Comparison of ENCODE assay signal across 8 cellular contexts in genomic region chr1:25905680-25906643, GRCh38. TPM values are rescaled to one million over a fixed set of nuclear protein-coding genes. Genes with fewer than 3 reads are reported as not detected.
DNase-seq lines count a peak whose midpoint lies in the region; ATAC-seq and TF ChIP-seq lines count a peak whose summit lies in the region.

STMN1 (minus strand) TSS chr1:25906419; CDS start chr1:25904676, 1,743 bp downstream.

- TF ChIP-seq CTCF in C4-2B (conservative IDR thresholded peaks at IDR 0.05), result no peak
- TF ChIP-seq CTCF in activated CD8-positive, alpha-beta T cell treated with anti-CD3 and anti-CD28 coated beads for 36 hours (IDR thresholded peaks at IDR 0.05), result no peak
- TF ChIP-seq CTCF in lower lobe of right lung (IDR thresholded peaks at IDR 0.05), result no peak

- peaks cover 0 to 6% of the 10 kb centered on the region in 2 donors for H3K36me3 ChIP-seq in duodenal mucosa (ENCODE audit: control insufficient read depth in 1 of 2, insufficient read depth in 2 of 2, low read length in 2 of 2)
- peaks cover 9% of the 10 kb centered on the region for H3K36me3 ChIP-seq in lower lobe of right lung

- H3K36me3 Mint-ChIP-seq in activated CD8-positive, alpha-beta T cell treated with anti-CD3 and anti-CD28 coated beads for 36 hours (ENCODE audit: low read depth), result peaks cover 38% of the 10 kb centered on the region

- peak; percentile 68 for ATAC-seq in GM19328 (IDR thresholded peaks at IDR 0.05; ENCODE audit: unreplicated experiment)
- ATAC-seq in HG03521 (IDR thresholded peaks at IDR 0.05; ENCODE audit: unreplicated experiment), result peak; percentile 62
- peak; percentile 72 for ATAC-seq in activated CD8-positive, alpha-beta T cell treated with anti-CD3 and anti-CD28 coated beads for 36 hours
- peak; percentile 96 to 97 for ATAC-seq in lower lobe of right lung

- peak; percentile 72 for DNase-seq in NCI-H748 treated with DMSO at 0.1 percent for 48 hours (lab: John Stamatoyannopoulos, UW)
- DNase-seq in activated CD8-positive, alpha-beta T cell treated with anti-CD3 and anti-CD28 coated beads for 36 hours, result peak; percentile 95
- peak; percentile 92 for DNase-seq in lower lobe of right lung
- peak; percentile 78 to 94 (median 80) for DNase-seq in stimulated activated CD4-positive, alpha-beta T cell treated with anti-CD3 and anti-CD28 coated beads, TNF-alpha, amount 100 ng/mL, for 24 hours (ENCODE audit: low read depth in 3 of 3)

- H3K4me1 Mint-ChIP-seq in activated CD8-positive, alpha-beta T cell treated with anti-CD3 and anti-CD28 coated beads for 36 hours (ENCODE audit: low read depth), result peaks cover 27% of the 10 kb centered on the region

- H3K4me3 ChIP-seq in duodenal mucosa (ENCODE audit: low read depth in 1 of 2, low read length in 2 of 2), result peak within 1 kb of the TSS; percentile 71 to 90
- H3K4me3 ChIP-seq in lower lobe of right lung, result peak within 1 kb of the TSS; percentile 80

- peak within 1 kb of the TSS; percentile 91 for H3K27ac Mint-ChIP-seq in activated CD8-positive, alpha-beta T cell treated with anti-CD3 and anti-CD28 coated beads for 36 hours

- H3K27ac ChIP-seq in C4-2B (peak within 1 kb of the TSS; percentile 82), duodenal mucosa (ENCODE audit: low read depth, low read length) (no peak within 1 kb of the TSS), lower lobe of right lung (peak within 1 kb of the TSS; percentile 49)

- H3K9me3 ChIP-seq in duodenal mucosa (ENCODE audit: control insufficient read depth in 1 of 2, low read length in 2 of 2) (no peaks in the 10 kb centered on the region), lower lobe of right lung (no peaks in the 10 kb centered on the region)

- H3K27me3 ChIP-seq in duodenal mucosa (ENCODE audit: control insufficient read depth in 1 of 2, insufficient read depth in 2 of 2, low read length in 2 of 2) (no peaks in the 10 kb centered on the region), lower lobe of right lung (ENCODE audit: low read depth) (no peaks in the 10 kb centered on the region)

- CTCF ChIA-PET in activated CD8-positive, alpha-beta T cell treated with anti-CD3 and anti-CD28 coated beads for 36 hours (lab: Charles Lee), result interaction anchor here (0.8 to 20.0 kb wide), 9 partner anchors 10 to 158 kb away, joined by 3 to 417 read pairs (median 3); partner anchors contain the start of gene PAFAH2

- no peaks in the 10 kb centered on the region for H3K27me3 Mint-ChIP-seq in activated CD8-positive, alpha-beta T cell treated with anti-CD3 and anti-CD28 coated beads for 36 hours

- H3K9me3 Mint-ChIP-seq in activated CD8-positive, alpha-beta T cell treated with anti-CD3 and anti-CD28 coated beads for 36 hours, result no peaks in the 10 kb centered on the region

- H3K4me3 Mint-ChIP-seq in activated CD8-positive, alpha-beta T cell treated with anti-CD3 and anti-CD28 coated beads for 36 hours, result peak within 1 kb of the TSS; percentile 93

- POLR2A ChIA-PET in activated CD8-positive, alpha-beta T cell treated with anti-CD3 and anti-CD28 coated beads for 36 hours (lab: Charles Lee), result interaction anchor here (1.0 to 15.7 kb wide), 12 partner anchors 10 to 379 kb away, joined by 3 to 160 read pairs (median 8); partner anchors contain the start of genes AUNIP, MTFR1L, PAFAH2 and PAQR7

- H3K9ac ChIP-seq in duodenal mucosa (ENCODE audit: low read depth in 1 of 2, low read length in 2 of 2), result peak within 1 kb of the TSS; percentile 40 to 57

- intact Hi-C loops in activated CD8-positive, alpha-beta T cell treated with anti-CD3 and anti-CD28 coated beads for 36 hours (cut with micrococcal nuclease), result loop anchor here (2.0 kb wide), 1 partner anchor 93 kb away; the partner anchor contains the start of gene PAFAH2
- intact Hi-C loops in lower lobe of right lung (cut with DNase I), result loop anchor here (5.0 kb wide), 1 partner anchor 91 kb away; the partner anchor contains the start of gene PAFAH2

- H3K4me1 ChIP-seq in duodenal mucosa (ENCODE audit: control insufficient read depth in 1 of 2, insufficient read depth in 2 of 2, low read length in 2 of 2) (peaks cover 11 to 12% of the 10 kb centered on the region in 2 donors), lower lobe of right lung (peaks cover 20% of the 10 kb centered on the region)

RNA-seq across cellular contexts. Expression of gene STMN1, which starts in this region (rescaled TPM):
- 100 to 1,000 TPM; 487 to 493 TPM for total RNA-seq in activated CD8-positive, alpha-beta T cell treated with anti-CD3 and anti-CD28 coated beads for 36 hours
- total RNA-seq in lower lobe of right lung, result 56.6 TPM
